Comparison of ENCODE assay signal across 20 cellular contexts in the genomic region with DNA sequence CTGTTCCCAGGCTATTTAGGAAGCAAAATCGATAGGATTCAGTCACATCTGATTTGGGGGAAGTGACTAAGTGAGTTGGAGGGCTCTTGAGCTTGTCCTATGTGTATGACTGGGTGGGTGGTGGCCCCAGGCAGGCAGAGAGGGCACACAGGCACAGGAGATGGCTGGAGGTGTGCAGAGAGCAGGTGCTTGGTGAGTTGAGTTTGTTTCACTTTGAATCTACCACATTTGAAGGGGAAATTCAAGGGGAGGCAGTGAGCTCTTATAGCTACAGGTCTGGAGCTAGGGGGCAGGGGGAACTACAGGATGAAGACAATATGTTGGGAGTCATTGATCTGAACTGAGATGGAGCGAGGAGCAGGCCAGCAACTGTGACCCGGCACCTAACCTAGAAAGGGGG. TPM values are rescaled to one million over a fixed set of nuclear protein-coding genes. Genes with fewer than 3 reads are reported as not detected.
DNase-seq lines count a peak whose midpoint lies in the region; ATAC-seq and TF ChIP-seq lines count a peak whose summit lies in the region.
"Had no signal": no experiment of that assay in that cellular context is flagged by ENCODE, and none has a peak within 500 bp of the region (broad histone marks: within the 10 kb centered on the region; RNA-seq: fewer than 3 reads in every experiment).

No MANE protein-coding gene starts in this region.

- no peak overlapping the region for H3K4me3 ChIP-seq in IMR-90 (ENCODE audit: insufficient read depth, low read depth, low read length)

- H3K27ac ChIP-seq in IMR-90 (ENCODE audit: insufficient read depth, low read length) = no peak overlapping the region

- ATAC-seq in GM18508 (IDR thresholded peaks at IDR 0.05; ENCODE audit: insufficient read depth, unreplicated experiment) = peak; percentile 50
- ATAC-seq in GM18868 (IDR thresholded peaks at IDR 0.05; ENCODE audit: unreplicated experiment) = peak; percentile 76
- ATAC-seq in IMR-90 (ENCODE audit: low read depth) = no peak
- no peak for ATAC-seq in GM21526 (IDR thresholded peaks at IDR 0.05; ENCODE audit: low FRiP score, unreplicated experiment)

- no peak overlapping the region for H3K23ac ChIP-seq in IMR-90 (ENCODE audit: low read depth, low read length)

- no peak overlapping the region for H3K4me2 ChIP-seq in IMR-90 (ENCODE audit: low read depth, low read length)

- H3K9me1 ChIP-seq in IMR-90 (ENCODE audit: insufficient read depth, low read length) = no peaks in the 10 kb centered on the region

- no peak overlapping the region for H3K14ac ChIP-seq in IMR-90 (replicated peaks; ENCODE audit: low read depth, low read length)

- H3K9me3 ChIP-seq in IMR-90 (ENCODE audit: control insufficient read depth, insufficient read depth, low read length) = no peaks in the 10 kb centered on the region

- CTCF ChIA-PET in IMR-90 (lab: Yijun Ruan, JAX) = no interaction called here

- no peak overlapping the region for H2BK120ac ChIP-seq in IMR-90 (ENCODE audit: low read depth, low read length)

- no peaks in the 10 kb centered on the region for H3K4me1 ChIP-seq in IMR-90 (ENCODE audit: control insufficient read depth, insufficient read depth, low read length)

- no peak overlapping the region for H2BK20ac ChIP-seq in IMR-90 (ENCODE audit: low read depth, low read length)

- no peaks in the 10 kb centered on the region for H3K9me3 Mint-ChIP-seq in neural crest cell

- DNase-seq in IMR-90 (no peak), neural crest cell (ENCODE audit: low read depth, low spot score) (no peak), NCI-H526 (lab: John Stamatoyannopoulos, UW) (no peak)
- DNase-seq: C1 segment of cervical spinal cord, Calu3, COR-L47, DMS53, DMS79 treated with DMSO at 0.1 percent for 48 hours, GF-D8, GOT3, H7, HCEC 1CT had no signal

- H4K8ac ChIP-seq in IMR-90 (ENCODE audit: low read depth in 2 of 2, low read length in 2 of 2) = no peak overlapping the region

- no peak for TF ChIP-seq RAD21 in IMR-90 (IDR thresholded peaks at IDR 0.05; ENCODE audit: low read length)

- no peaks in the 10 kb centered on the region for H4K20me1 ChIP-seq in IMR-90 (ENCODE audit: insufficient read depth, low read length)

- no peak overlapping the region for H4K91ac ChIP-seq in IMR-90 (ENCODE audit: insufficient read depth, low read depth, low read length)

- no peak overlapping the region for H3K56ac ChIP-seq in IMR-90 (ENCODE audit: extremely low read depth, insufficient read depth, low read length)

- H3K36me3 ChIP-seq in IMR-90 (ENCODE audit: control insufficient read depth, insufficient read depth, low read length) = no peaks in the 10 kb centered on the region

- no peak overlapping the region for H2BK5ac ChIP-seq in IMR-90 (ENCODE audit: low read depth, low read length, poor library complexity, severe bottlenecking)

- TF ChIP-seq CTCF in IMR-90 (conservative IDR thresholded peaks at IDR 0.05; ENCODE audit: low read depth, low read length) (no peak), neural crest cell (conservative IDR thresholded peaks at IDR 0.05) (no peak)

- no peak overlapping the region for H2BK15ac ChIP-seq in IMR-90 (ENCODE audit: low read depth, low read length)

- H3K4me1 Mint-ChIP-seq in neural crest cell = peaks cover 54% of the 10 kb centered on the region
- H3K4me1 Mint-ChIP-seq: CD4-positive, alpha-beta memory T cell had no signal

- H3K27me3 Mint-ChIP-seq in neural crest cell (ENCODE audit: low read depth) = no peaks in the 10 kb centered on the region
- H3K27me3 Mint-ChIP-seq: CD4-positive, alpha-beta memory T cell had no signal

- no peak overlapping the region for H2AK5ac ChIP-seq in IMR-90 (ENCODE audit: low read depth, low read length)

- H3K4me3 Mint-ChIP-seq in neural crest cell = no peak overlapping the region
- H3K4me3 Mint-ChIP-seq: CD4-positive, alpha-beta memory T cell had no signal

- H2AFZ ChIP-seq in IMR-90 (replicated peaks; ENCODE audit: low read length, poor library complexity) = peak overlapping the region; percentile 10

- no peak overlapping the region for H3K4ac ChIP-seq in IMR-90 (ENCODE audit: low read depth, low read length)

- intact Hi-C loops in IMR-90 (cut with micrococcal nuclease) = no loop called here

- no peaks in the 10 kb centered on the region; the same call in 1 of the 2 replicates for H3K27me3 ChIP-seq in IMR-90 (ENCODE audit: control insufficient read depth, insufficient read depth, low read length)

- dilution Hi-C loops in IMR-90 (cut with HindIII; ENCODE audit: low sequenced_read_pairs, unreplicated experiment) = no loop called here

- no CpG with 5 or more reads among the region's 3 CpGs for WGBS in IMR-90 (ENCODE audit: extremely low coverage in 2 of 2, insufficient read length in 1 of 2), 2 experiments

- H3K9ac ChIP-seq in IMR-90 (ENCODE audit: low read depth, low read length) = no peak overlapping the region

- H2AK9ac ChIP-seq in IMR-90 (replicated peaks; ENCODE audit: low read depth, low read length, poor library complexity) = no peak overlapping the region

- H4K5ac ChIP-seq in IMR-90 (ENCODE audit: low read depth, low read length) = no peak overlapping the region

- peaks cover 2% of the 10 kb centered on the region for H3K36me3 Mint-ChIP-seq in neural crest cell (ENCODE audit: low read depth)
- H3K36me3 Mint-ChIP-seq: CD4-positive, alpha-beta memory T cell had no signal

- BruUV-seq in IMR-90 (replicated peaks; lab: Mats Ljungman, UMichigan) = no TSS peak

- no peak overlapping the region for H3K18ac ChIP-seq in IMR-90 (ENCODE audit: low read depth, low read length)

- in situ Hi-C loops in IMR-90 (cut with MboI; ENCODE audit: low sequenced_read_pairs) = no loop called here

- POLR2A ChIA-PET in IMR-90 (lab: Charles Lee; ENCODE audit: unreplicated experiment) = no interaction called here

- H3K27ac Mint-ChIP-seq in neural crest cell (ENCODE audit: unreplicated experiment) = peak overlapping the region; percentile 36
- H3K27ac Mint-ChIP-seq: CD4-positive, alpha-beta memory T cell had no signal

- TF ChIP-seq POLR2A in IMR-90 (IDR thresholded peaks at IDR 0.05; ENCODE audit: low read depth, low read length) = no peak

- H3K79me1 ChIP-seq in IMR-90 (ENCODE audit: low read depth in 1 of 2, low read length in 2 of 2) = no peaks in the 10 kb centered on the region

TF ChIP-seq in IMR-90, 13 proteins besides CTCF, POLR2A, EP300 and RAD21:
- TF ChIP-seq SMC3 (IDR thresholded peaks at IDR 0.05; ENCODE audit: low read depth, low read length) = no peak

RNA-seq across cellular contexts. Expression of a gene that starts 42.5 kb away (rescaled TPM):
- total RNA-seq in IMR-90 (2012; rRNA removed) (1.4 and 1.7 TPM in 2 replicates), neural crest cell (24.2 and 26.1 TPM in 2 replicates)
- 2.5 and 3.5 TPM in 2 replicates for polyA plus RNA-seq in IMR-90 (2012; rRNA removed)
- 0.66 and 5.6 TPM in 2 replicates for polyA plus RNA-seq in IMR-90 (2012; cell fraction: cytosol; rRNA removed)
- polyA plus RNA-seq in IMR-90 (2012; cell fraction: nucleus; rRNA removed; ENCODE audit: low replicate concordance) = 4.7 and 8.5 TPM in 2 replicates
- total RNA-seq: A172; A673; Calu3; CD4-positive, alpha-beta memory T cell; G401 had no signal
- polyA plus RNA-seq: BJ; CD4-positive, alpha-beta memory T cell had no signal

Comparison
In these comparisons a context has a peak if more than half of its experiments do, and no peak if none do; other contexts are left out.
1. ATAC-seq: peak in GM18508 (single experiment) and GM18868 (single experiment); none in IMR-90 (single experiment) and GM21526 (single experiment).